Comparison of ENCODE assay signal across 8 cellular contexts in the genomic region with DNA sequence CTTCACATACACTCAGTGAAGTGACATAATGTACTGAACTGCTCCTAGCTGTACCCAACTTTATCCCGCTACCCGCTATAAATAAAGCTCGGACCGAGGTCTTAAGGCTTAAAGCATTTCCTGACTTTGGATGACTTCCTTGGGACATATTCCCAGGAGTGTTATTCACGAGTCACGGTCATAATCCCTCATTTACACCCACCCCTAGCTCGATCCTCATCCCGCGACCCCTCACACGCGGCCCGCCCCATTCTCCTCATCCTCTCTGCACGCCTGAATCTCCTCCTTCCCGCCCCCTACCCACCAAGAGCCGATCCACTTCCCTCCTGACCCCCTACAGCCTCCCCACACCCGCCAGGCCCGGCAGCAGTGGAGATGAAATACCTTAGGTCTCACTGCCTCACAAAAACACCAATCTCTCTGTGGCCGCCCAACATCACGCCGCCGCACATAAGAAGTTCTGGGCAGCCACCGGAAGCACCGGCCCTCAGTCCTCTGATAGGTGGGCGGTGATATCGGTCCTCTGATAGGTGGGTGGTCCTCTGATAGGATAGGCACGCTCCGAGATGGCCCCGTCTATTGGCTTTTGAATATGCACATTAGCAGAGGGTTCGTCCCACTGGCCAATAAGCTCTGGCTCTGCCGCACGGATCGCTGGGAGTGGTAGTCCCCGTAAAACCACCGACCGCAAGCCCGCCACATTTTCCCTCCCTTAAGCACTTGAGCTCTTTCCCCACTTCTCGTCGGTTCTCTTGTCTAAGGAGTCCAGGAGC.
DNase-seq lines count a peak whose midpoint lies in the region; ATAC-seq and TF ChIP-seq lines count a peak whose summit lies in the region.

A gene with protein sequence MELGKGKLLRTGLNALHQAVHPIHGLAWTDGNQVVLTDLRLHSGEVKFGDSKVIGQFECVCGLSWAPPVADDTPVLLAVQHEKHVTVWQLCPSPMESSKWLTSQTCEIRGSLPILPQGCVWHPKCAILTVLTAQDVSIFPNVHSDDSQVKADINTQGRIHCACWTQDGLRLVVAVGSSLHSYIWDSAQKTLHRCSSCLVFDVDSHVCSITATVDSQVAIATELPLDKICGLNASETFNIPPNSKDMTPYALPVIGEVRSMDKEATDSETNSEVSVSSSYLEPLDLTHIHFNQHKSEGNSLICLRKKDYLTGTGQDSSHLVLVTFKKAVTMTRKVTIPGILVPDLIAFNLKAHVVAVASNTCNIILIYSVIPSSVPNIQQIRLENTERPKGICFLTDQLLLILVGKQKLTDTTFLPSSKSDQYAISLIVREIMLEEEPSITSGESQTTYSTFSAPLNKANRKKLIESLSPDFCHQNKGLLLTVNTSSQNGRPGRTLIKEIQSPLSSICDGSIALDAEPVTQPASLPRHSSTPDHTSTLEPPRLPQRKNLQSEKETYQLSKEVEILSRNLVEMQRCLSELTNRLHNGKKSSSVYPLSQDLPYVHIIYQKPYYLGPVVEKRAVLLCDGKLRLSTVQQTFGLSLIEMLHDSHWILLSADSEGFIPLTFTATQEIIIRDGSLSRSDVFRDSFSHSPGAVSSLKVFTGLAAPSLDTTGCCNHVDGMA (minus strand): TSS at position 462 of the 773 bp plus-strand sequence. CDS start 7,897 bp downstream, outside the sequence.

- no peaks in the 10 kb centered on the region for H3K9me3 ChIP-seq in OCI-LY3 (ENCODE audit: insufficient read depth, low read length)

- peak within 1 kb of the TSS; percentile 86 for H2AFZ ChIP-seq in OCI-LY3 (ENCODE audit: low read depth, low read length)

- H4K20me1 ChIP-seq in OCI-LY3 (ENCODE audit: insufficient read depth, low read length) = no peaks in the 10 kb centered on the region

- DNase-seq in D341Med (ENCODE audit: low spot score) = peak; percentile 90
- DNase-seq in HuH-7 (ENCODE audit: low spot score) = peak; percentile 79
- DNase-seq in activated CD8-positive, alpha-beta memory T cell treated with anti-CD3 and anti-CD28 coated beads, Interleukin-2, amount 50 U/mL, for 48 hours = peak; percentile 93
- peak; percentile 74 for DNase-seq in epidermal melanocyte (ENCODE audit: insufficient read length, low spot score)
- DNase-seq in middle frontal gyrus (ENCODE audit: extremely low spot score, low spot score) = peak; percentile 96
- DNase-seq in stimulated activated CD8-positive, alpha-beta memory T cell treated with anti-CD3 and anti-CD28 coated beads, Interleukin-2, amount 100 ng/mL, for 48 hours (ENCODE audit: low read depth in 2 of 2) = peak; percentile 80 to 92

- H3K4me2 ChIP-seq in OCI-LY3 (ENCODE audit: low read length) = peak within 1 kb of the TSS; percentile 75

- peak; percentile 98 for ATAC-seq in GM21515 (IDR thresholded peaks at IDR 0.05; ENCODE audit: unreplicated experiment)

- H3K36me3 ChIP-seq in OCI-LY3 (replicated peaks; ENCODE audit: low read depth, low read length) = no peaks in the 10 kb centered on the region

- H3K79me2 ChIP-seq in OCI-LY3 (ENCODE audit: low read length) = peaks cover 17% of the 10 kb centered on the region

- H3K4me1 ChIP-seq in OCI-LY3 (ENCODE audit: low read length) = peaks cover 16% of the 10 kb centered on the region

- H3K27me3 ChIP-seq in OCI-LY3 (ENCODE audit: low read depth, low read length) = 0 out of 2 replicates have a peak, but pooled peaks cover 6% of the 10 kb centered on the region

- peak within 1 kb of the TSS; percentile 73 for H3K9ac ChIP-seq in OCI-LY3 (ENCODE audit: low read length)

- no peak within 1 kb of the TSS for H3K27ac ChIP-seq in OCI-LY3 (ENCODE audit: low read length)

- H3K4me3 ChIP-seq in OCI-LY3 (ENCODE audit: low read length) = peak within 1 kb of the TSS; percentile 88

- no peak for TF ChIP-seq CTCF in OCI-LY3 (IDR thresholded peaks at IDR 0.05; ENCODE audit: low read depth, low read length)
